Comparison of ENCODE assay signal across 1 cellular context in genomic region chr18:62715829-62716678, GRCh38.
A peak's percentile ranks its signal among the peaks of the same experiment; 100 is the strongest.
TF ChIP-seq lines count a peak whose summit lies in the region.

No MANE protein-coding gene starts in this region.

TF ChIP-seq in H1, 55 proteins besides CTCF, POLR2A, EP300 and RAD21 (continued from another document):
- TF ChIP-seq CHD7 (IDR thresholded peaks at IDR 0.05; ENCODE audit: insufficient replicate concordance, low read length) (no peak), MAX (IDR thresholded peaks at IDR 0.05) (peak; percentile 93), TAF7 (optimal IDR thresholded peaks at IDR 0.05; ENCODE audit: borderline replicate concordance, low read depth, low read length) (no peak), KDM4A (IDR thresholded peaks at IDR 0.05; ENCODE audit: low read depth, low read length, severe bottlenecking) (peak; percentile 58), CBX8 (IDR thresholded peaks at IDR 0.05; ENCODE audit: borderline replicate concordance, low read depth, low read length) (no peak), CREB1 (IDR thresholded peaks at IDR 0.05) (no peak), ATF2 (IDR thresholded peaks at IDR 0.05; ENCODE audit: low read length) (no peak), E2F6 (IDR thresholded peaks at IDR 0.05) (peak; percentile 80), RFX5 (IDR thresholded peaks at IDR 0.05; ENCODE audit: borderline replicate concordance, low read depth, low read length) (no peak), HDAC6 (IDR thresholded peaks at IDR 0.05; ENCODE audit: low read depth, low read length) (no peak), SIN3A (conservative IDR thresholded peaks at IDR 0.05 in 1 of 2, IDR thresholded peaks at IDR 0.05 in 1 of 2; ENCODE audit: low read depth in 1 of 2, low read length in 2 of 2) (peak in 1 of 2 experiments; percentile 62; a peak in 2 of 4 replicates), CEBPB (IDR thresholded peaks at IDR 0.05; ENCODE audit: low read depth, low read length) (no peak), KDM5A (IDR thresholded peaks at IDR 0.05; ENCODE audit: low read length) (no peak), RNF2 (IDR thresholded peaks at IDR 0.05; ENCODE audit: borderline replicate concordance, low read depth, low read length, missing control alignments, poor library complexity, severe bottlenecking) (no peak), POLR2AphosphoS5 (IDR thresholded peaks at IDR 0.05; ENCODE audit: low read depth, low read length) (peak; percentile 52), KDM1A (IDR thresholded peaks at IDR 0.05; ENCODE audit: borderline replicate concordance, low read length) (no peak), SAP30 (IDR thresholded peaks at IDR 0.05; ENCODE audit: insufficient read depth, insufficient replicate concordance, low read length) (no peak), BCL11A (IDR thresholded peaks at IDR 0.05; ENCODE audit: low read depth in 2 of 2, low read length in 2 of 2) (no peak), ASH2L (IDR thresholded peaks at IDR 0.05; ENCODE audit: low read length) (peak; percentile 48), PHF8 (conservative IDR thresholded peaks at IDR 0.05; ENCODE audit: low read depth, low read length) (no peak; the same call in 1 of the 2 replicates)
